ENCODE assay signal across 1 cellular context in the genomic region with DNA sequence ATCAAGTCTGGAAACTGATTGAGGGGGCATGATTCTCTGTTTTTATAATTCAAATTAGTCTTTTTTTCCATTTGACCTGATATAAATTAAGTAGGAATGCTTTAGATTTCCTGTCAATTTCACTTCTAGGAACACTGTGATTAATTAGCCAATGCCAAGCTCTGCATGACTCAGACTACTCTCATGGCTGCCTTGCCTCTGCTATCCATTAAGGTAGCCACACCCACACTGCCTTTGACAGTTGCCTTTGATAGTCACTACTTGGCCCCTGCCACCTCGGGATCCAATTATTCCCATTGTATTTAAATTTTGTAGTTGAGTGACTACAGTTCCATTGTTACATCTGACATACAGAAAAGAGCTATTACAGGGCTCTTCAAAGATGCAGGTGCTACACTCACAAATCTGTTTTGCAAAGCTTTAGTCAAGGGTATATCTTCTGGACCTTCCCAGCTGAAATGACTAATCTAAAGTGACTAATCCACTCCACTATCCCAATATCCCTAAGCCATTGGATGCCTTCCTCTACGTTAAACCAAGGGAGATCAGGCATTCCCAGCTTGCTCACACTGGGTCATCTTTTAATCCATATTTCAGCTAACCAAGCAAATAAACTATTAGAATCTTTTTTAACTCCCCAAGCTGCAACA.
A peak's percentile ranks its signal among the peaks of the same experiment; 100 is the strongest.
TF ChIP-seq lines count a peak whose summit lies in the region.

No MANE protein-coding gene starts in this region.

TF ChIP-seq in K562, 482 proteins besides CTCF, POLR2A, EP300 and RAD21 (continued from another document):
- TF ChIP-seq, protein P1, sequence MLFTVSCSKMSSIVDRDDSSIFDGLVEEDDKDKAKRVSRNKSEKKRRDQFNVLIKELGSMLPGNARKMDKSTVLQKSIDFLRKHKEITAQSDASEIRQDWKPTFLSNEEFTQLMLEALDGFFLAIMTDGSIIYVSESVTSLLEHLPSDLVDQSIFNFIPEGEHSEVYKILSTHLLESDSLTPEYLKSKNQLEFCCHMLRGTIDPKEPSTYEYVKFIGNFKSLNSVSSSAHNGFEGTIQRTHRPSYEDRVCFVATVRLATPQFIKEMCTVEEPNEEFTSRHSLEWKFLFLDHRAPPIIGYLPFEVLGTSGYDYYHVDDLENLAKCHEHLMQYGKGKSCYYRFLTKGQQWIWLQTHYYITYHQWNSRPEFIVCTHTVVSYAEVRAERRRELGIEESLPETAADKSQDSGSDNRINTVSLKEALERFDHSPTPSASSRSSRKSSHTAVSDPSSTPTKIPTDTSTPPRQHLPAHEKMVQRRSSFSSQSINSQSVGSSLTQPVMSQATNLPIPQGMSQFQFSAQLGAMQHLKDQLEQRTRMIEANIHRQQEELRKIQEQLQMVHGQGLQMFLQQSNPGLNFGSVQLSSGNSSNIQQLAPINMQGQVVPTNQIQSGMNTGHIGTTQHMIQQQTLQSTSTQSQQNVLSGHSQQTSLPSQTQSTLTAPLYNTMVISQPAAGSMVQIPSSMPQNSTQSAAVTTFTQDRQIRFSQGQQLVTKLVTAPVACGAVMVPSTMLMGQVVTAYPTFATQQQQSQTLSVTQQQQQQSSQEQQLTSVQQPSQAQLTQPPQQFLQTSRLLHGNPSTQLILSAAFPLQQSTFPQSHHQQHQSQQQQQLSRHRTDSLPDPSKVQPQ (CRISPR knock-in tag; IDR thresholded peaks at IDR 0.05; ENCODE audit: borderline replicate concordance), result no peak
- no peak for TF ChIP-seq ZC3H8 (IDR thresholded peaks at IDR 0.05)
- TF ChIP-seq, protein P2, sequence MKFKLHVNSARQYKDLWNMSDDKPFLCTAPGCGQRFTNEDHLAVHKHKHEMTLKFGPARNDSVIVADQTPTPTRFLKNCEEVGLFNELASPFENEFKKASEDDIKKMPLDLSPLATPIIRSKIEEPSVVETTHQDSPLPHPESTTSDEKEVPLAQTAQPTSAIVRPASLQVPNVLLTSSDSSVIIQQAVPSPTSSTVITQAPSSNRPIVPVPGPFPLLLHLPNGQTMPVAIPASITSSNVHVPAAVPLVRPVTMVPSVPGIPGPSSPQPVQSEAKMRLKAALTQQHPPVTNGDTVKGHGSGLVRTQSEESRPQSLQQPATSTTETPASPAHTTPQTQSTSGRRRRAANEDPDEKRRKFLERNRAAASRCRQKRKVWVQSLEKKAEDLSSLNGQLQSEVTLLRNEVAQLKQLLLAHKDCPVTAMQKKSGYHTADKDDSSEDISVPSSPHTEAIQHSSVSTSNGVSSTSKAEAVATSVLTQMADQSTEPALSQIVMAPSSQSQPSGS (CRISPR knock-in tag; IDR thresholded peaks at IDR 0.05), result 0 out of 2 replicates have a peak, but pooled peaks have one; percentile 10
